In genomic region chr2:215693999-215694356, GRCh38 we compare ENCODE assay signal across 1 cellular context.
TF ChIP-seq lines count a peak whose summit lies in the region.

No MANE protein-coding gene starts in this region.

TF ChIP-seq in HepG2, 621 proteins besides CTCF, POLR2A, EP300 and RAD21 (continued from another document):
- TF ChIP-seq, protein P1, sequence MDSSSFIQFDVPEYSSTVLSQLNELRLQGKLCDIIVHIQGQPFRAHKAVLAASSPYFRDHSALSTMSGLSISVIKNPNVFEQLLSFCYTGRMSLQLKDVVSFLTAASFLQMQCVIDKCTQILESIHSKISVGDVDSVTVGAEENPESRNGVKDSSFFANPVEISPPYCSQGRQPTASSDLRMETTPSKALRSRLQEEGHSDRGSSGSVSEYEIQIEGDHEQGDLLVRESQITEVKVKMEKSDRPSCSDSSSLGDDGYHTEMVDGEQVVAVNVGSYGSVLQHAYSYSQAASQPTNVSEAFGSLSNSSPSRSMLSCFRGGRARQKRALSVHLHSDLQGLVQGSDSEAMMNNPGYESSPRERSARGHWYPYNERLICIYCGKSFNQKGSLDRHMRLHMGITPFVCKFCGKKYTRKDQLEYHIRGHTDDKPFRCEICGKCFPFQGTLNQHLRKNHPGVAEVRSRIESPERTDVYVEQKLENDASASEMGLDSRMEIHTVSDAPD (CRISPR knock-in tag; IDR thresholded peaks at IDR 0.05), result no peak
- TF ChIP-seq NCOA5 (CRISPR knock-in tag; IDR thresholded peaks at IDR 0.05) (no peak), ZSCAN30 (CRISPR knock-in tag; IDR thresholded peaks at IDR 0.05) (0 out of 2 replicates have a peak, but pooled peaks have one; percentile 17), ZBTB40 (IDR thresholded peaks at IDR 0.05) (no peak), ZBTB40 (CRISPR knock-in tag; IDR thresholded peaks at IDR 0.05) (no peak), PHF5A (CRISPR knock-in tag; IDR thresholded peaks at IDR 0.05; ENCODE audit: low read depth, unreplicated experiment) (peak; percentile 34), SP4 (CRISPR knock-in tag; IDR thresholded peaks at IDR 0.05) (no peak), DR1 (CRISPR knock-in tag; IDR thresholded peaks at IDR 0.05) (no peak)
- TF ChIP-seq, protein P2, sequence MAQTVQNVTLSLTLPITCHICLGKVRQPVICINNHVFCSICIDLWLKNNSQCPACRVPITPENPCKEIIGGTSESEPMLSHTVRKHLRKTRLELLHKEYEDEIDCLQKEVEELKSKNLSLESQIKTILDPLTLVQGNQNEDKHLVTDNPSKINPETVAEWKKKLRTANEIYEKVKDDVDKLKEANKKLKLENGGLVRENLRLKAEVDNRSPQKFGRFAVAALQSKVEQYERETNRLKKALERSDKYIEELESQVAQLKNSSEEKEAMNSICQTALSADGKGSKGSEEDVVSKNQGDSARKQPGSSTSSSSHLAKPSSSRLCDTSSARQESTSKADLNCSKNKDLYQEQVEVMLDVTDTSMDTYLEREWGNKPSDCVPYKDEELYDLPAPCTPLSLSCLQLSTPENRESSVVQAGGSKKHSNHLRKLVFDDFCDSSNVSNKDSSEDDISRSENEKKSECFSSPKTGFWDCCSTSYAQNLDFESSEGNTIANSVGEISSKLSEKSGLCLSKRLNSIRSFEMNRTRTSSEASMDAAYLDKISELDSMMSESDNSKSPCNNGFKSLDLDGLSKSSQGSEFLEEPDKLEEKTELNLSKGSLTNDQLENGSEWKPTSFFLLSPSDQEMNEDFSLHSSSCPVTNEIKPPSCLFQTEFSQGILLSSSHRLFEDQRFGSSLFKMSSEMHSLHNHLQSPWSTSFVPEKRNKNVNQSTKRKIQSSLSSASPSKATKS (CRISPR knock-in tag; IDR thresholded peaks at IDR 0.05), result peak; percentile 73; the same call in 1 of the 2 replicates
